In the genomic region with DNA sequence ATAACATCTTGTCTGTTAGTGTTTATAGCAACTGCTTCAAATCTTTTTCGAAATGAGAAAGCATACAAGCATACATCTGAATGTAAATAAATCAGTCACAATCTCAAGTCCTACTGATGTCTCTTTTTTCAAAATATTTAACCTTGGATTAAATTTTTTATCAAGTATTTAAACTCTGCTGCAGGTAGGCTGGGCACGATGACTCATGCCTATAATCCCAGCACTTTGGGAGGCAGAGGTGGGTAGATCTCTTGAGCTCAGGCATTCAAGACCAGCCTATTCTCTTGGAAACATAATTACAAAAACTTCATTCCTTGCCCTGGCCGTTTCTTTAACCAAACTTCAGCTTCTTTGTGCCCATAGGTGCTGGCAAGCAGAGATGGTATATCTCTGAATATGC, we compare ENCODE assay signal across 19 cellular contexts.
DNase-seq lines count a peak whose midpoint lies in the region; TF ChIP-seq lines count a peak whose summit lies in the region.
"Had no signal": no experiment of that assay in that cellular context is flagged by ENCODE, and none has a peak within 500 bp of the region (broad histone marks: within the 10 kb centered on the region; RNA-seq: fewer than 3 reads in every experiment).

No MANE protein-coding gene starts in this region.

- H3K27me3 Mint-ChIP-seq in progenitor cell of endocrine pancreas: no peaks in the 10 kb centered on the region
- H3K27me3 Mint-ChIP-seq: CD4-positive, CD25-positive, alpha-beta regulatory T cell; CD8-positive, alpha-beta memory T cell; IgD-negative memory B cell had no signal

- DNase-seq in DMS53 treated with DMSO at 0.1 percent for 48 hours (lab: John Stamatoyannopoulos, UW; ENCODE audit: unreplicated experiment): peak; percentile 2
- peak; percentile 8 for DNase-seq in HT-29 (ENCODE audit: low spot score)
- DNase-seq in epithelial cell of esophagus (ENCODE audit: low read depth): peak; percentile 2
- peak; percentile 5 for DNase-seq in retinal pigment epithelial cell (ENCODE audit: low read depth)
- no peak for DNase-seq in NCI-H1048 (lab: John Stamatoyannopoulos, UW)
- no peak for DNase-seq in progenitor cell of endocrine pancreas (ENCODE audit: low spot score, unreplicated experiment)
- DNase-seq in ecto neural progenitor cell (ENCODE audit: low spot score): no peak
- DNase-seq: ACHN; BE2C; C1 segment of cervical spinal cord; Caco-2; CD4-positive, CD25-positive, alpha-beta regulatory T cell; CD8-positive, alpha-beta memory T cell; DMS79 treated with DMSO at 0.1 percent for 48 hours; GF-D8; H7; KBM-7 had no signal

- TF ChIP-seq CTCF in epithelial cell of esophagus (IDR thresholded peaks at IDR 0.05; ENCODE audit: insufficient read depth, low read depth, low read length, missing control alignments) (no peak), retinal pigment epithelial cell (conservative IDR thresholded peaks at IDR 0.05; ENCODE audit: low read depth, low read length) (no peak), progenitor cell of endocrine pancreas (IDR thresholded peaks at IDR 0.05; ENCODE audit: unreplicated experiment) (no peak)

- H3K36me3 Mint-ChIP-seq in progenitor cell of endocrine pancreas (ENCODE audit: insufficient read depth): no peaks in the 10 kb centered on the region
- H3K36me3 Mint-ChIP-seq: CD4-positive, CD25-positive, alpha-beta regulatory T cell; CD8-positive, alpha-beta memory T cell; IgD-negative memory B cell had no signal

- H3K9me3 Mint-ChIP-seq in progenitor cell of endocrine pancreas (ENCODE audit: low read depth): peaks cover 10% of the 10 kb centered on the region
- H3K9me3 Mint-ChIP-seq: GM23338 had no signal

- H3K27ac Mint-ChIP-seq in progenitor cell of endocrine pancreas: no peak overlapping the region
- H3K27ac Mint-ChIP-seq: CD4-positive, CD25-positive, alpha-beta regulatory T cell; CD8-positive, alpha-beta memory T cell; IgD-negative memory B cell had no signal

- H3K4me1 Mint-ChIP-seq in progenitor cell of endocrine pancreas (ENCODE audit: low read depth): peaks cover 3% of the 10 kb centered on the region
- H3K4me1 Mint-ChIP-seq: CD4-positive, CD25-positive, alpha-beta regulatory T cell; CD8-positive, alpha-beta memory T cell; IgD-negative memory B cell had no signal

- H3K4me3 Mint-ChIP-seq in progenitor cell of endocrine pancreas (ENCODE audit: low read depth): no peak overlapping the region
- H3K4me3 Mint-ChIP-seq: CD8-positive, alpha-beta memory T cell; GM23338; IgD-negative memory B cell had no signal

- H3K4me3 ChIP-seq in epithelial cell of esophagus (ENCODE audit: low read length) (no peak overlapping the region), retinal pigment epithelial cell (ENCODE audit: low read length) (no peak overlapping the region)
- H3K4me3 ChIP-seq: GM23338 had no signal

Comparison
In these comparisons a context has a peak if more than half of its experiments do, and no peak if none do; other contexts are left out.
1. DNase-seq: peak in DMS53 treated with DMSO at 0.1 percent for 48 hours (single experiment), HT-29 (single experiment), epithelial cell of esophagus (single experiment) and retinal pigment epithelial cell (single experiment); none in NCI-H1048 (single experiment), progenitor cell of endocrine pancreas (single experiment) and ecto neural progenitor cell (single experiment).